Comparison of ENCODE assay signal across 8 cellular contexts in the genomic region with DNA sequence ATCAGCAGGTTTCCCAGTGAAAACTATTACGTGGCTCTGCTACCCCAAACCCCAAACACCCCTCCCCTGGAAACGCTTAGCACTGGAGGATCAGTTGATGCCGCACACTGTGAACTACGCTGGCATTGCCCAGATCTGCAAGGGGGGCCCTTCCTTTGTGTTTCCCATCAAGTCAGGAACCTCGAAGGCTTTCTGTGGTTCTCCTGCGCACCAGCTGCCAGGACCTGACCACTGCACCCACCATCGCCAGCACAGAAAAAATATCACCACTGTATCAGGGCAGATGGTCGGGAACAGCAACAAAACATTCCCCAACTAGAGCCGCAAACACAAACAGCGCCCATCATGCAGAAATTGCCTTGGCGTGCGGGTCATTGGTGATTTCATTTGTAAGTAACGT.
"Had no signal": no experiment of that assay in that cellular context is flagged by ENCODE, and none has a peak within 500 bp of the region (broad histone marks: within the 10 kb centered on the region; RNA-seq: fewer than 3 reads in every experiment).

No MANE protein-coding gene starts in this region.

- H3K9me3 ChIP-seq: HAP-1 had no signal

- H3K4me3 ChIP-seq: GM23338, HAP-1 had no signal

- H2AFZ ChIP-seq: GM23338 had no signal

- H3K4me1 ChIP-seq: HAP-1 had no signal

- DNase-seq: GOT3, H7, H9, HCEC 1CT, HFFc6 had no signal

- H3K4me1 Mint-ChIP-seq: GM23338, H9 had no signal

- H3K4me2 ChIP-seq: GM23338 had no signal

- H3K36me3 ChIP-seq: HAP-1 had no signal

- H3K4me3 Mint-ChIP-seq: GM23338, H9, HFFc6 had no signal

- H3K27ac Mint-ChIP-seq: GM23338, H9, HFFc6 had no signal

- ATAC-seq: GM23338, HCT116 had no signal
